ENCODE assay signal across 25 cellular contexts in the genomic region with DNA sequence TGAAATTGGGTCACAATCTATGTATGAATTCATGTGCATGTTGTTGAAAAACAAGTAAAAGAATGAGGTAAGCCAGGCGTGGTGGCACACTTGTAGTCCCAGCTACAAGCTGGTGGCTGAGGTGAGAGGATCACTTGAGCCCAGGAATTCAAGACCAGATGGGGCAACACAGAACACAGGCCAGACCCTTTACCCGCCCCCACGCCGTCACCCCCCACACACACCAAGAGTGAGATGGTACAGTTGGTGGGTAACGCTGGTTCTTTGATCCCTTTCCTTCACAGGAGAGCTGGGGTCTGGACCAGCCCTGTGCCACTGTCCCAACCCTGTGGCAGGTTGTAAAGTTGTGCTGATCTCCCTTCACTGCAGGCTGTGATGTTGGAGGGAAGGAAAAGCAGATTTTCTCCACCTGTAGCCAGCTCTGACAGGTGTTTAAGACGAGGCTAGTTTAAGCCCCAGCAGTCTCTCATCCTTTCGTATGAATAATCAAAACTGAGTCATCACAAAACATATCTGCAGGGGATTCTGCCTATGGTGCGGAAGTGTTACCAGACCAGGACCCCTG. TPM values are rescaled to one million over a fixed set of nuclear protein-coding genes. Genes with fewer than 3 reads are reported as not detected.
DNase-seq lines count a peak whose midpoint lies in the region; ATAC-seq, FAIRE-seq and TF ChIP-seq lines count a peak whose summit lies in the region.
"Had no signal": no experiment of that assay in that cellular context is flagged by ENCODE, and none has a peak within 500 bp of the region (broad histone marks: within the 10 kb centered on the region; RNA-seq: fewer than 3 reads in every experiment).

No MANE protein-coding gene starts in this region.

- DNase-seq in T-helper 1 cell (no peak), GM12891 (ENCODE audit: insufficient read length, low spot score) (no peak), natural killer cell (peak; percentile 33), dermis blood vessel endothelial cell (no peak), DMS53 (lab: John Stamatoyannopoulos, UW) (no peak), substantia nigra (lab: John Stamatoyannopoulos, UW) (no peak)
- DNase-seq in activated naive CD8-positive, alpha-beta T cell treated with anti-CD3 and anti-CD28 coated beads, Interleukin-2, amount 10 ng/mL, durations not matched to agents 7 days and 5 days = no peak
- DNase-seq: aorta; BE2C; central memory CD4-positive, alpha-beta T cell; effector CD4-positive, alpha-beta T cell; H7; kidney glomerular epithelial cell; MM.1S; NCI-H146; NCI-H82; SIG-M5; stimulated activated CD4-positive, alpha-beta T cell treated with anti-CD3 and anti-CD28 coated beads, Interleukin-12 subunit alpha, Interleukin-12 subunit beta, amount 100 ng/mL, for 4 hours had no signal

- no peaks in the 10 kb centered on the region for H3K27me3 Mint-ChIP-seq in T-helper 1 cell treated with Interleukin-12 subunit alpha and Interleukin-12 subunit beta and Interleukin-4 antibody, amounts not matched to agents 30 μg/mL and 1 μg/mL, for 36 hours (ENCODE audit: low read depth)
- H3K27me3 Mint-ChIP-seq in activated naive CD8-positive, alpha-beta T cell treated with anti-CD3 and anti-CD28 coated beads, Interleukin-2, amount 10 ng/mL, durations not matched to agents 7 days and 5 days = no peaks in the 10 kb centered on the region
- no peaks in the 10 kb centered on the region for H3K27me3 Mint-ChIP-seq in natural killer cell (ENCODE audit: low read depth in 2 of 2)

- H3K27ac Mint-ChIP-seq in T-helper 1 cell treated with Interleukin-12 subunit alpha and Interleukin-12 subunit beta and Interleukin-4 antibody, amounts not matched to agents 30 μg/mL and 1 μg/mL, for 36 hours = peak overlapping the region; percentile 27
- peak overlapping the region; percentile 81 for H3K27ac Mint-ChIP-seq in activated naive CD8-positive, alpha-beta T cell treated with anti-CD3 and anti-CD28 coated beads, Interleukin-2, amount 10 ng/mL, durations not matched to agents 7 days and 5 days
- peak overlapping the region; percentile 93 for H3K27ac Mint-ChIP-seq in natural killer cell
- H3K27ac Mint-ChIP-seq: activated T-helper 2 cell treated with anti-CD3 and anti-CD28 coated beads, Interferon-gamma antibody, Interleukin-2, Interleukin-4, amounts not matched to agents 10 μg/mL and 5 μg/mL and 100 μg/mL, durations not matched to agents 14 hours and 24 hours and 36 hours had no signal

- no peak for FAIRE-seq in GM12891 (lab: Jason Lieb, UNC)
- FAIRE-seq: D721Med, G401.6 had no signal

- H3K4me1 Mint-ChIP-seq in T-helper 1 cell treated with Interleukin-12 subunit alpha and Interleukin-12 subunit beta and Interleukin-4 antibody, amounts not matched to agents 30 μg/mL and 1 μg/mL, for 36 hours (ENCODE audit: low read depth) = peaks cover 44% of the 10 kb centered on the region
- H3K4me1 Mint-ChIP-seq in activated naive CD8-positive, alpha-beta T cell treated with anti-CD3 and anti-CD28 coated beads, Interleukin-2, amount 10 ng/mL, durations not matched to agents 7 days and 5 days = peaks cover 69% of the 10 kb centered on the region
- H3K4me1 Mint-ChIP-seq in natural killer cell = peaks cover 97% of the 10 kb centered on the region in 2 donors

- intact Hi-C loops in natural killer cell (cut with micrococcal nuclease) = no loop called here

- TF ChIP-seq POLR2A in GM12891 (IDR thresholded peaks at IDR 0.05; ENCODE audit: low read depth, low read length) = no peak

- no peak overlapping the region for H3K4me3 Mint-ChIP-seq in T-helper 1 cell treated with Interleukin-12 subunit alpha and Interleukin-12 subunit beta and Interleukin-4 antibody, amounts not matched to agents 30 μg/mL and 1 μg/mL, for 36 hours
- H3K4me3 Mint-ChIP-seq in activated naive CD8-positive, alpha-beta T cell treated with anti-CD3 and anti-CD28 coated beads, Interleukin-2, amount 10 ng/mL, durations not matched to agents 7 days and 5 days = peak overlapping the region; percentile 10
- H3K4me3 Mint-ChIP-seq in natural killer cell = peak overlapping the region; percentile 55

- no peak for ATAC-seq in activated naive CD8-positive, alpha-beta T cell treated with anti-CD3 and anti-CD28 coated beads, Interleukin-2, amount 10 ng/mL, durations not matched to agents 7 days and 5 days (ENCODE audit: low read depth)
- ATAC-seq in natural killer cell = peak; percentile 44 to 59 (median 50)

- POLR2A ChIA-PET in activated naive CD8-positive, alpha-beta T cell treated with anti-CD3 and anti-CD28 coated beads, Interleukin-2, amount 10 ng/mL, durations not matched to agents 7 days and 5 days (lab: Charles Lee) = interaction anchor here (0.6 to 1.3 kb wide), 5 partner anchors 8 to 1066 kb away, joined by 3 to 7 read pairs (median 4); a partner anchor contains a TSS

- peaks cover 43% of the 10 kb centered on the region for H3K36me3 Mint-ChIP-seq in T-helper 1 cell treated with Interleukin-12 subunit alpha and Interleukin-12 subunit beta and Interleukin-4 antibody, amounts not matched to agents 30 μg/mL and 1 μg/mL, for 36 hours (ENCODE audit: low read depth)
- peaks cover 54% of the 10 kb centered on the region for H3K36me3 Mint-ChIP-seq in activated naive CD8-positive, alpha-beta T cell treated with anti-CD3 and anti-CD28 coated beads, Interleukin-2, amount 10 ng/mL, durations not matched to agents 7 days and 5 days
- peaks cover 12% of the 10 kb centered on the region for H3K36me3 Mint-ChIP-seq in natural killer cell

- H3K9me3 Mint-ChIP-seq in T-helper 1 cell treated with Interleukin-12 subunit alpha and Interleukin-12 subunit beta and Interleukin-4 antibody, amounts not matched to agents 30 μg/mL and 1 μg/mL, for 36 hours = peaks cover 20% of the 10 kb centered on the region
- H3K9me3 Mint-ChIP-seq in activated naive CD8-positive, alpha-beta T cell treated with anti-CD3 and anti-CD28 coated beads, Interleukin-2, amount 10 ng/mL, durations not matched to agents 7 days and 5 days = peaks cover 5% of the 10 kb centered on the region
- H3K9me3 Mint-ChIP-seq in natural killer cell = peaks cover 0 to 7% of the 10 kb centered on the region in 2 donors

- no peak overlapping the region for H3K27ac ChIP-seq in substantia nigra (ENCODE audit: low read depth, low read length, poor library complexity, severe bottlenecking)
- H3K27ac ChIP-seq: esophagus muscularis mucosa, neutrophil, VCaP had no signal

- TF ChIP-seq CTCF in natural killer cell (IDR thresholded peaks at IDR 0.05) = no peak

TF ChIP-seq in GM12891, 5 proteins besides CTCF, POLR2A, EP300 and RAD21:
- TF ChIP-seq SPI1 (IDR thresholded peaks at IDR 0.05; ENCODE audit: low read depth, low read length) (0 out of 2 replicates have a peak, but pooled peaks have one; percentile 3), PAX5 (IDR thresholded peaks at IDR 0.05; ENCODE audit: insufficient read depth, low read length, severe bottlenecking) (no peak)

RNA-seq across cellular contexts. Expression of a gene that starts 13.6 kb away (rescaled TPM):
- 47.2 TPM for polyA plus RNA-seq in GM12891 (2012; ENCODE audit: low read depth, missing spikeins)
- total RNA-seq in activated naive CD8-positive, alpha-beta T cell treated with anti-CD3 and anti-CD28 coated beads, Interleukin-2, amount 10 ng/mL, durations not matched to agents 7 days and 5 days = 10 to 100 TPM; 45.5 to 46.0 TPM
- total RNA-seq in natural killer cell = 10 to 100 TPM; 51.9 to 68.0 (median 54.0) TPM
- total RNA-seq in dermis blood vessel endothelial cell = 30.8 and 31.8 TPM in 2 replicates

Comparison
In these comparisons a context has a peak if more than half of its experiments do, and no peak if none do; other contexts are left out.
1. H3K27ac Mint-ChIP-seq: peak in every context shown above with its lines; median percentile 93 in natural killer cell; 81 in activated naive CD8-positive, alpha-beta T cell treated with anti-CD3 and anti-CD28 coated beads, Interleukin-2, amount 10 ng/mL, durations not matched to agents 7 days and 5 days; 27 in T-helper 1 cell treated with Interleukin-12 subunit alpha and Interleukin-12 subunit beta and Interleukin-4 antibody, amounts not matched to agents 30 μg/mL and 1 μg/mL, for 36 hours.